Comparison of ENCODE assay signal across 1 cellular context in genomic region chr5:68215888-68216736, GRCh38.
A peak's percentile ranks its signal among the peaks of the same experiment; 100 is the strongest.
TF ChIP-seq lines count a peak whose summit lies in the region.

No MANE protein-coding gene starts in this region.

TF ChIP-seq in K562, 482 proteins besides CTCF, POLR2A, EP300 and RAD21 (continued from another document):
- TF ChIP-seq ZNF277 (CRISPR knock-in tag; IDR thresholded peaks at IDR 0.05; ENCODE audit: borderline replicate concordance) (no peak), ZBTB17 (CRISPR knock-in tag; IDR thresholded peaks at IDR 0.05) (0 out of 2 replicates have a peak, but pooled peaks have one; percentile 14), NUFIP1 (IDR thresholded peaks at IDR 0.05; ENCODE audit: partially characterized antibody) (no peak), YY1 (IDR thresholded peaks at IDR 0.05; ENCODE audit: borderline replicate concordance in 1 of 3, control insufficient read depth in 1 of 3, extremely low read depth in 1 of 3, insufficient read depth in 3 of 3, insufficient read length in 1 of 3, insufficient replicate concordance in 2 of 3, low read depth in 1 of 3, low read length in 2 of 3) (peak in 1 of 3 experiments; percentile 53), ZFP30 (CRISPR knock-in tag; IDR thresholded peaks at IDR 0.05; ENCODE audit: borderline replicate concordance) (no peak), UBTF (IDR thresholded peaks at IDR 0.05; ENCODE audit: borderline replicate concordance in 1 of 2, low read depth in 2 of 2, low read length in 2 of 2) (peak; percentile 41 to 66; a peak in 2 of 4 replicates), ZNF263 (CRISPR knock-in tag; IDR thresholded peaks at IDR 0.05; ENCODE audit: borderline replicate concordance) (peak; percentile 5; the same call in 1 of the 2 replicates)
